In the genomic region with DNA sequence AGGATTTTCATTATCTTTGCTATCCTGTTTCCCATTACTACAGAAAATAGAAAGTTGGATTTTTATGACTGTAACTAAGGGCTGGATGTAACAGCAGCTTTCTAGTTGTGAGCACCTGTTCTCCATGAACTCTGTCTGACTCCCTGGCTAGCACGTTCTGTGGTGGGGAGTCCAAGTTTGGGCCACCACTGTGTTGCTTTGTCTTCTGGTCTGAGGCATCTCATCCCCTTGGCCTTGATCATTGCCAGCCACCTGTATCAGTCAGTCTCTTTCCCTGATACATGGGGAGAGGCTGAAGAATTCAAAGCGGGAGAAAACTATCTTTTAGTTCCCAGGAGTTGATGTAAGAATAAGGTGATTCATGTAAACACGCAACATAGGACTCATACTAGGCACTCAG, we compare ENCODE assay signal across 6 cellular contexts.
"Had no signal": no experiment of that assay in that cellular context is flagged by ENCODE, and none has a peak within 500 bp of the region (broad histone marks: within the 10 kb centered on the region; RNA-seq: fewer than 3 reads in every experiment).

No MANE protein-coding gene starts in this region.

- DNase-seq: activated naive CD8-positive, alpha-beta T cell treated with anti-CD3 and anti-CD28 coated beads, Interleukin-2, amount 10 ng/mL, durations not matched to agents 7 days and 5 days; activated T-cell treated with anti-CD3 and anti-CD28 coated beads, Interleukin-2, amount 50 U/mL, for 1 hour; glutamatergic neuron had no signal

- H3K9me3 ChIP-seq: body of pancreas, colonic mucosa, tibial artery had no signal

- H3K36me3 ChIP-seq: colonic mucosa had no signal

- H3K27me3 ChIP-seq: body of pancreas, colonic mucosa, tibial artery had no signal

- H3K4me1 ChIP-seq: body of pancreas, colonic mucosa, tibial artery had no signal

- H3K4me3 ChIP-seq: body of pancreas, colonic mucosa, tibial artery had no signal

- H3K27ac ChIP-seq: body of pancreas, colonic mucosa, tibial artery had no signal
